In genomic region chr2:148567716-148568115, GRCh38 we compare ENCODE assay signal across 23 cellular contexts.
DNase-seq lines count a peak whose midpoint lies in the region; ATAC-seq, FAIRE-seq and TF ChIP-seq lines count a peak whose summit lies in the region.
"Had no signal": no experiment of that assay in that cellular context is flagged by ENCODE, and none has a peak within 500 bp of the region (broad histone marks: within the 10 kb centered on the region; RNA-seq: fewer than 3 reads in every experiment).

No MANE protein-coding gene starts in this region.

- TF ChIP-seq CTCF in endothelial cell of umbilical vein (IDR thresholded peaks at IDR 0.05; ENCODE audit: extremely low read depth in 1 of 2, insufficient read depth in 1 of 2, low read depth in 1 of 2, low read length in 2 of 2) (no peak), spleen (IDR thresholded peaks at IDR 0.05 in 8 of 11, conservative IDR thresholded peaks at IDR 0.05 in 3 of 11) (no peak)

- BruUV-seq in endothelial cell of umbilical vein (replicated peaks; lab: Mats Ljungman, UMichigan), result no TSS peak

- 11 to 15% (median 13%) methylated on average over 1 of the region's 1 CpG for WGBS in spleen, 5 donors

- DNase-seq in activated T-cell treated with anti-CD3 and anti-CD28 coated beads, Interleukin-2, amount 50 U/mL, for 72 hours, result no peak
- DNase-seq in activated T-cell treated with anti-CD3 and anti-CD28 coated beads, Interleukin-2, amount 50 U/mL, for 24 hours, result no peak
- DNase-seq in dermis blood vessel endothelial cell (peak; percentile 54), endothelial cell of umbilical vein (ENCODE audit: low read depth, low spot score) (peak; percentile 60), pulmonary artery endothelial cell (ENCODE audit: low read depth, low spot score) (peak; percentile 29), NCI-H2029 treated with DMSO at 0.1 percent for 48 hours (lab: John Stamatoyannopoulos, UW) (no peak), spleen (no peak)
- DNase-seq: AML-193; Caco-2; CD4-positive, alpha-beta T cell; H7; HFFc6 had no signal

- H3K4me3 ChIP-seq in endothelial cell of umbilical vein (replicated peaks in 1 of 3; ENCODE audit: insufficient read depth in 1 of 3, low read depth in 1 of 3, low read length in 3 of 3) (no peak overlapping the region), spleen (no peak overlapping the region)
- H3K4me3 ChIP-seq: A549, GM23338 had no signal

- peaks cover 2 to 3% of the 10 kb centered on the region in 2 donors for H3K9me3 Mint-ChIP-seq in activated T-cell treated with anti-CD3 and anti-CD28 coated beads, Interleukin-2, amount 50 U/mL, for 72 hours
- H3K9me3 Mint-ChIP-seq in activated T-cell treated with anti-CD3 and anti-CD28 coated beads, Interleukin-2, amount 50 U/mL, for 24 hours, result no peaks in the 10 kb centered on the region
- H3K9me3 Mint-ChIP-seq: CD4-positive, alpha-beta T cell; HFFc6 had no signal

- H3K27ac ChIP-seq in endothelial cell of umbilical vein (ENCODE audit: insufficient read depth, low read depth, low read length) (no peak overlapping the region), spleen (no peak overlapping the region)
- H3K27ac ChIP-seq: 22Rv1, A549, C4-2B, HL-60 had no signal

- H3K27me3 ChIP-seq in endothelial cell of umbilical vein (ENCODE audit: control insufficient read depth in 2 of 2, insufficient read depth in 2 of 2, low read length in 2 of 2) (peaks cover 0 to 3% of the 10 kb centered on the region in 2 experiments), spleen (replicated peaks in 1 of 7) (no peaks in the 10 kb centered on the region)

- no peaks in the 10 kb centered on the region for H3K36me3 Mint-ChIP-seq in activated T-cell treated with anti-CD3 and anti-CD28 coated beads, Interleukin-2, amount 50 U/mL, for 72 hours (ENCODE audit: insufficient read depth in 2 of 2)
- no peaks in the 10 kb centered on the region for H3K36me3 Mint-ChIP-seq in activated T-cell treated with anti-CD3 and anti-CD28 coated beads, Interleukin-2, amount 50 U/mL, for 24 hours (ENCODE audit: low read depth)

- H4K20me1 ChIP-seq in endothelial cell of umbilical vein (replicated peaks; ENCODE audit: control insufficient read depth, extremely low read depth, insufficient read depth, low read length), result no peaks in the 10 kb centered on the region

- H3K27ac Mint-ChIP-seq in activated T-cell treated with anti-CD3 and anti-CD28 coated beads, Interleukin-2, amount 50 U/mL, for 72 hours, result peak overlapping the region; percentile 40
- H3K27ac Mint-ChIP-seq in activated T-cell treated with anti-CD3 and anti-CD28 coated beads, Interleukin-2, amount 50 U/mL, for 24 hours, result no peak overlapping the region
- H3K27ac Mint-ChIP-seq: CD4-positive, alpha-beta T cell; GM23338; HFFc6 had no signal

- dilution Hi-C loops in endothelial cell of umbilical vein (cut with MboI; ENCODE audit: extremely low pct_ligation_motif_present, low sequenced_read_pairs), result no loop called here

- intact Hi-C loops in endothelial cell of umbilical vein (cut with micrococcal nuclease) (no loop called here), spleen (cut with DNase I; ENCODE audit: low total_unique reads) (no loop called here)

- H3K4me1 ChIP-seq in endothelial cell of umbilical vein (ENCODE audit: control insufficient read depth, extremely low read depth, insufficient read depth, low read length), result peaks cover 2% of the 10 kb centered on the region
- no peaks in the 10 kb centered on the region for H3K4me1 ChIP-seq in spleen
- H3K4me1 ChIP-seq: A549, Caco-2 had no signal

- POLR2A ChIA-PET in endothelial cell of umbilical vein (lab: Charles Lee), result no interaction called here

- no peaks in the 10 kb centered on the region for H3K9me1 ChIP-seq in endothelial cell of umbilical vein (replicated peaks; ENCODE audit: control insufficient read depth, extremely low read depth, insufficient read depth, low read length)

- no peak overlapping the region for H2AFZ ChIP-seq in endothelial cell of umbilical vein (ENCODE audit: low read depth, low read length)
- H2AFZ ChIP-seq: GM23338 had no signal

- no peak overlapping the region for H3K9ac ChIP-seq in endothelial cell of umbilical vein (replicated peaks; ENCODE audit: extremely low read depth, insufficient read depth, low read length)

- no peaks in the 10 kb centered on the region for H3K36me3 ChIP-seq in endothelial cell of umbilical vein (ENCODE audit: control insufficient read depth in 2 of 2, extremely low read depth in 1 of 2, insufficient read depth in 2 of 2, low read length in 2 of 2)
- no peaks in the 10 kb centered on the region for H3K36me3 ChIP-seq in spleen

- no peak for TF ChIP-seq POLR2A in endothelial cell of umbilical vein (IDR thresholded peaks at IDR 0.05; ENCODE audit: low read depth, low read length)
- TF ChIP-seq POLR2A in spleen (IDR thresholded peaks at IDR 0.05), result no peak

- peaks cover 14% of the 10 kb centered on the region for H3K27me3 Mint-ChIP-seq in activated T-cell treated with anti-CD3 and anti-CD28 coated beads, Interleukin-2, amount 50 U/mL, for 72 hours (ENCODE audit: low read depth)
- H3K27me3 Mint-ChIP-seq in activated T-cell treated with anti-CD3 and anti-CD28 coated beads, Interleukin-2, amount 50 U/mL, for 24 hours, result no peaks in the 10 kb centered on the region
- H3K27me3 Mint-ChIP-seq: CD4-positive, alpha-beta T cell had no signal

- no peaks in the 10 kb centered on the region for H3K79me2 ChIP-seq in endothelial cell of umbilical vein (ENCODE audit: control insufficient read depth, insufficient read depth, low read length)

- no peak for FAIRE-seq in endothelial cell of umbilical vein (lab: Jason Lieb, UNC)
- FAIRE-seq: A549, D721Med, G401.6, GM12891, GM19239 had no signal

- no peak overlapping the region for H3K4me2 ChIP-seq in endothelial cell of umbilical vein (ENCODE audit: insufficient read depth, low read length)
- H3K4me2 ChIP-seq: A549, GM23338 had no signal

- H3K9me3 ChIP-seq in endothelial cell of umbilical vein (replicated peaks; ENCODE audit: control insufficient read depth, insufficient read depth, low read length), result no peaks in the 10 kb centered on the region
- no peaks in the 10 kb centered on the region for H3K9me3 ChIP-seq in spleen
- H3K9me3 ChIP-seq: A549, Caco-2 had no signal

- CTCF ChIA-PET in endothelial cell of umbilical vein (lab: Charles Lee), result interaction anchor here (0.9 to 1.1 kb wide), 2 partner anchors 59 to 423 kb away, joined by 3 to 4 read pairs; no protein-coding TSS in a partner anchor

- no peak for ATAC-seq in activated T-cell treated with anti-CD3 and anti-CD28 coated beads, Interleukin-2, amount 50 U/mL, for 72 hours (replicated peaks in 1 of 2)
- ATAC-seq in GM21825 (IDR thresholded peaks at IDR 0.05; ENCODE audit: unreplicated experiment), result no peak
- ATAC-seq: A549, GM23338, HCT116 had no signal

- peaks cover 29% of the 10 kb centered on the region for H3K4me1 Mint-ChIP-seq in activated T-cell treated with anti-CD3 and anti-CD28 coated beads, Interleukin-2, amount 50 U/mL, for 72 hours (ENCODE audit: low read depth)
- H3K4me1 Mint-ChIP-seq in activated T-cell treated with anti-CD3 and anti-CD28 coated beads, Interleukin-2, amount 50 U/mL, for 24 hours (ENCODE audit: low read depth), result peaks cover 22% of the 10 kb centered on the region
- H3K4me1 Mint-ChIP-seq: GM23338 had no signal

- H3K4me3 Mint-ChIP-seq in activated T-cell treated with anti-CD3 and anti-CD28 coated beads, Interleukin-2, amount 50 U/mL, for 72 hours, result no peak overlapping the region
- H3K4me3 Mint-ChIP-seq in activated T-cell treated with anti-CD3 and anti-CD28 coated beads, Interleukin-2, amount 50 U/mL, for 24 hours, result no peak overlapping the region
- H3K4me3 Mint-ChIP-seq: CD4-positive, alpha-beta T cell; GM23338; HFFc6 had no signal

TF ChIP-seq in endothelial cell of umbilical vein, 7 proteins besides CTCF, POLR2A, EP300 and RAD21:
- no peak for TF ChIP-seq JUN (IDR thresholded peaks at IDR 0.05; ENCODE audit: borderline replicate concordance, insufficient read depth, insufficient read length, low read depth)
- no peak for TF ChIP-seq MAX (IDR thresholded peaks at IDR 0.05; ENCODE audit: insufficient read depth, insufficient read length)
- no peak for TF ChIP-seq EZH2 (IDR thresholded peaks at IDR 0.05; ENCODE audit: borderline replicate concordance, low read depth, low read length, severe bottlenecking)
- TF ChIP-seq MYC (IDR thresholded peaks at IDR 0.05; ENCODE audit: low read depth, low read length), result no peak
- no peak for TF ChIP-seq POLR2AphosphoS5 (IDR thresholded peaks at IDR 0.05; ENCODE audit: insufficient read depth, low read depth, low read length)
- TF ChIP-seq GATA2 (IDR thresholded peaks at IDR 0.05; ENCODE audit: insufficient read depth, insufficient read length, low read depth, low read length), result no peak
- no peak for TF ChIP-seq FOS (IDR thresholded peaks at IDR 0.05; ENCODE audit: borderline replicate concordance, insufficient read depth, low read length)

Comparison
In these comparisons a context has a peak if more than half of its experiments do, and no peak if none do; other contexts are left out.
1. DNase-seq: peak in dermis blood vessel endothelial cell (single experiment), endothelial cell of umbilical vein (single experiment) and pulmonary artery endothelial cell (single experiment); none in activated T-cell treated with anti-CD3 and anti-CD28 coated beads, Interleukin-2, amount 50 U/mL, for 72 hours (0 of 2), activated T-cell treated with anti-CD3 and anti-CD28 coated beads, Interleukin-2, amount 50 U/mL, for 24 hours (single experiment), NCI-H2029 treated with DMSO at 0.1 percent for 48 hours (single experiment) and spleen (single experiment).